ENCODE assay signal across 8 cellular contexts in the genomic region with DNA sequence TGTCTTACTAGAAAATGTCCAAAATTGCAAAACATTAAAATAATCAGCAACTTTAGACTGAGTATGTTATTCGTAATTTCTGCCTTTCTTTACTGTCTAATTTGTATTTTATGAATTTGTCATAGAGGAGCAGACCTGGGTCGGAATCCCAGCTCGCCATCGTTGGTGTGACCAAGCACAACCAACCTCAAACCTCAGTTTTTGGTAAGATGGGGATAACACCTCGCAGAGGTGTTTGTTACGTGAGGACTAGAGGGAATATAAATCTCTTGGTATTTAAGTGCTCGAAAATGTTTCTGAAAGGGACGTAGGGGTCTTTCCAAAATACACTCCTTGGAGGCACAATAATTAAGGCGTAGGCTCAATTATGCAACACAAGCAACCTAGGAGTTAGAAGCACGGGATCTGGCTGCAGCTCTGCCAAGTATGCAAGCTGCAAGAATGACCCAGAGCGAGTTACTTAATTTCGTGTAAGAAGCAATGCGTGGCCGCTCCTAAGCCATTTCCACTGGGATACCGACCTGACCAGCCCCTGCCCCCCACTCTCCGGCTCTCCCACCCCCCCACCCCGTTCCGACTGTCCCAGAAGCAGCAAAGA. TPM values are rescaled to one million over a fixed set of nuclear protein-coding genes. Genes with fewer than 3 reads are reported as not detected.
DNase-seq lines count a peak whose midpoint lies in the region; ATAC-seq and TF ChIP-seq lines count a peak whose summit lies in the region.

No MANE protein-coding gene starts in this region.

- no peak for TF ChIP-seq RAD21 in liver (IDR thresholded peaks at IDR 0.05)

- H3K9ac ChIP-seq in duodenal mucosa (ENCODE audit: low read depth in 1 of 2, low read length in 2 of 2): peak overlapping the region; percentile 89 to 90
- peak overlapping the region; percentile 19 to 98 for H3K9ac ChIP-seq in liver (ENCODE audit: low read depth in 1 of 2, low read length in 2 of 2)

- H3K27me3 ChIP-seq in duodenal mucosa (ENCODE audit: control insufficient read depth in 1 of 2, insufficient read depth in 2 of 2, low read length in 2 of 2): no peaks in the 10 kb centered on the region
- no peaks in the 10 kb centered on the region for H3K27me3 ChIP-seq in liver (ENCODE audit: control insufficient read depth in 4 of 4, insufficient read depth in 4 of 4, low read length in 3 of 4)

- H3K36me3 Mint-ChIP-seq in stimulated activated naive CD8-positive, alpha-beta T cell treated with anti-CD3 and anti-CD28 coated beads, Interleukin-15, Interleukin-2, amounts not matched to agents 100 ng/mL and 50 ng/mL, for 24 hours (ENCODE audit: low read depth): peaks cover 23% of the 10 kb centered on the region

- peak overlapping the region; percentile 97 for H3K27ac Mint-ChIP-seq in stimulated activated naive CD8-positive, alpha-beta T cell treated with anti-CD3 and anti-CD28 coated beads, Interleukin-15, Interleukin-2, amounts not matched to agents 100 ng/mL and 50 ng/mL, for 24 hours

- ATAC-seq in GM21515 (IDR thresholded peaks at IDR 0.05; ENCODE audit: unreplicated experiment): peak; percentile 33

- H3K4me1 ChIP-seq in duodenal mucosa (ENCODE audit: control insufficient read depth in 1 of 2, insufficient read depth in 2 of 2, low read length in 2 of 2) (peaks cover 4 to 19% of the 10 kb centered on the region in 2 donors), liver (ENCODE audit: control insufficient read depth in 4 of 4, insufficient read depth in 4 of 4, low read length in 3 of 4) (peaks cover 4 to 18% (median 13%) of the 10 kb centered on the region in 4 donors)

- peak overlapping the region; percentile 95 for H3K4me3 ChIP-seq in duodenal mucosa (ENCODE audit: low read depth in 1 of 2, low read length in 2 of 2)
- H3K4me3 ChIP-seq in liver (ENCODE audit: low read depth in 1 of 3, low read length in 3 of 3): peak overlapping the region; percentile 75 to 97 (median 94)

- WGBS in liver: 2% methylated on average over 18 of the region's 18 CpGs

- H3K9me3 ChIP-seq in duodenal mucosa (ENCODE audit: control insufficient read depth in 1 of 2, low read length in 2 of 2) (no peaks in the 10 kb centered on the region), liver (ENCODE audit: control insufficient read depth in 4 of 4, low read length in 3 of 4) (no peaks in the 10 kb centered on the region)

- DNase-seq in NCI-H1092 treated with DMSO at 0.1 percent for 48 hours (lab: John Stamatoyannopoulos, UW): peak; percentile 60
- no peak for DNase-seq in NCI-H1092 (lab: John Stamatoyannopoulos, UW)
- peak; percentile 31 for DNase-seq in HT1080 (ENCODE audit: low read depth)
- peak; percentile 37 for DNase-seq in SKM-1 treated with dmso at 0.1 percent for 144 hours (lab: John Stamatoyannopoulos, UW; ENCODE audit: unreplicated experiment)

- no peak for TF ChIP-seq CTCF in liver (IDR thresholded peaks at IDR 0.05; ENCODE audit: low read depth, low read length, missing input control)

- H3K27me3 Mint-ChIP-seq in stimulated activated naive CD8-positive, alpha-beta T cell treated with anti-CD3 and anti-CD28 coated beads, Interleukin-15, Interleukin-2, amounts not matched to agents 100 ng/mL and 50 ng/mL, for 24 hours: no peaks in the 10 kb centered on the region

- peak overlapping the region; percentile 97 for H3K27ac ChIP-seq in duodenal mucosa (ENCODE audit: low read depth, low read length)
- H3K27ac ChIP-seq in liver (ENCODE audit: low read depth in 1 of 2, low read length in 2 of 2): peak overlapping the region; percentile 90 to 94

- peaks cover 45% of the 10 kb centered on the region for H3K4me1 Mint-ChIP-seq in stimulated activated naive CD8-positive, alpha-beta T cell treated with anti-CD3 and anti-CD28 coated beads, Interleukin-15, Interleukin-2, amounts not matched to agents 100 ng/mL and 50 ng/mL, for 24 hours (ENCODE audit: low read depth)

- H3K4me3 Mint-ChIP-seq in stimulated activated naive CD8-positive, alpha-beta T cell treated with anti-CD3 and anti-CD28 coated beads, Interleukin-15, Interleukin-2, amounts not matched to agents 100 ng/mL and 50 ng/mL, for 24 hours: peak overlapping the region; percentile 95

- H3K9me3 Mint-ChIP-seq in stimulated activated naive CD8-positive, alpha-beta T cell treated with anti-CD3 and anti-CD28 coated beads, Interleukin-15, Interleukin-2, amounts not matched to agents 100 ng/mL and 50 ng/mL, for 24 hours: no peaks in the 10 kb centered on the region

- H3K36me3 ChIP-seq in duodenal mucosa (ENCODE audit: control insufficient read depth in 1 of 2, insufficient read depth in 2 of 2, low read length in 2 of 2): peaks cover 14 to 23% of the 10 kb centered on the region in 2 donors
- peaks cover 11 to 17% (median 14%) of the 10 kb centered on the region in 4 donors for H3K36me3 ChIP-seq in liver (ENCODE audit: control insufficient read depth in 4 of 4, insufficient read depth in 3 of 4, low read depth in 1 of 4, low read length in 3 of 4)

TF ChIP-seq in liver, 16 proteins besides CTCF, POLR2A, EP300 and RAD21:
- TF ChIP-seq JUND (IDR thresholded peaks at IDR 0.05) (peak in 1 of 2 donors; percentile 42), FOXA1 (IDR thresholded peaks at IDR 0.05) (no peak), HNF4A (conservative IDR thresholded peaks at IDR 0.05) (peak in 1 of 2 donors; percentile 22), RXRA (IDR thresholded peaks at IDR 0.05) (peak in 1 of 2 donors; percentile 12)

RNA-seq across cellular contexts. Expression of gene ADH5, which starts 0.6 kb away (rescaled TPM):
- total RNA-seq in HT1080 (2014; rRNA removed; shearing (Covaris generic)): 145 and 176 TPM in 2 replicates
- 139 and 149 TPM in 2 replicates for polyA plus RNA-seq in HT1080 (2015; cell fraction: cytosol; rRNA removed)
- polyA plus RNA-seq in HT1080 (2015; cell fraction: nucleus; rRNA removed): 241 and 253 TPM in 2 replicates
- total RNA-seq in liver: 100 to 1,000 TPM; 113 to 127 TPM
- 100 to 1,000 TPM in 1 of 2 donors, 10 to 100 TPM in 1; 90.4 to 190 TPM for polyA plus RNA-seq in liver

RNA-seq across cellular contexts. Expression of gene ADH4, which starts 56.1 kb away (rescaled TPM):
- not detected in 2 replicates for total RNA-seq in HT1080 (2014; rRNA removed; shearing (Covaris generic))
- polyA plus RNA-seq in HT1080 (2015; cell fraction: cytosol; rRNA removed): 0.05 TPM in 1 of 2 replicates, not detected in the other
- polyA plus RNA-seq in HT1080 (2015; cell fraction: nucleus; rRNA removed): 0.25 TPM in 1 of 2 replicates, not detected in the other
- total RNA-seq in liver: 100 to 1,000 TPM in 1 of 2 donors, 10 to 100 TPM in 1; 31.1 to 363 TPM
- polyA plus RNA-seq in liver: 100 to 1,000 TPM in 1 of 2 donors, 10 to 100 TPM in 1; 71.4 to 221 TPM

Comparison
In these comparisons a context has a peak if more than half of its experiments do, and no peak if none do; other contexts are left out.
1. RNA of gene ADH4, which starts 56.1 kb away (total RNA-seq): 31.1 to 363 TPM in liver; not detected in HT1080; every median in the first group is over 10 times any median in the second.